32 cellular contexts compared by ENCODE assay signal in the genomic region with DNA sequence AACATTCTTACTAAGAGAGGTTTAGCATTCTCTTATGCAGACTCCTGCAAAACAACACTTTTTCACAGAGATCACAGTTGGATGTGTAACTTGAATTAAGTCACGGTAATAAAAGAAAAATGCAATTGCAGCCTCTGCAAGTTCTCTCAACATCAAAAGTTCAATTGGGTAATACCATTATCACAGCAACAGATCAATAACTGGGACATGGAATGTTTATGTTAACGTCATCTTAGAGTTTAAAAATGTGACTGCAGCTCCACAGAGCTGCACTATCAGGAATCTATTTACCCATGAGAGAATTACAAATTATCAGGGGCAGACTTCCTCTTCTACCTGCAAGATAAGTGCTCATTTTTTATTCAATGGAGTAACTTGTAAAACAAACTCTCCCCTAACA.
"Had no signal": no experiment of that assay in that cellular context is flagged by ENCODE, and none has a peak within 500 bp of the region (broad histone marks: within the 10 kb centered on the region; RNA-seq: fewer than 3 reads in every experiment).

No MANE protein-coding gene starts in this region.

- H3K36me3 ChIP-seq: neutrophil, pancreas, spleen, suprapubic skin, transverse colon, upper lobe of right lung, uterus had no signal

- ATAC-seq: naive thymus-derived CD8-positive, alpha-beta T cell; natural killer cell treated with Interleukin-12 subunit alpha and Interleukin-12 subunit beta and Interleukin-15 and Interleukin-18, amount 100 ng/mL, for 72 hours; pancreas; psoas muscle; right cardiac atrium; sciatic nerve; stimulated activated memory B cell treated with anti-CD40 and anti-IgM and Interleukin-4, amounts not matched to agents 10 μg/mL and 1 μg/mL and 100 μg/mL, for 72 hours; stimulated activated naive CD8-positive, alpha-beta T cell treated with anti-CD3 and anti-CD28 coated beads, Interleukin-15, amount 100 ng/mL, for 72 hours; stimulated activated naive CD8-positive, alpha-beta T cell treated with anti-CD3 and anti-CD28 coated beads, Interleukin-15, Interleukin-2, amounts not matched to agents 100 U/mL and 50 U/mL, for 24 hours; upper lobe of right lung had no signal

- H3K27ac Mint-ChIP-seq: naive thymus-derived CD8-positive, alpha-beta T cell; natural killer cell treated with Interleukin-12 subunit alpha and Interleukin-12 subunit beta and Interleukin-15 and Interleukin-18, amount 100 ng/mL, for 72 hours; nephron progenitor cell; progenitor cell of endocrine pancreas; stimulated activated memory B cell treated with anti-CD40 and anti-IgM and Interleukin-4, amounts not matched to agents 10 μg/mL and 1 μg/mL and 100 μg/mL, for 72 hours; stimulated activated naive CD8-positive, alpha-beta T cell treated with anti-CD3 and anti-CD28 coated beads, Interleukin-15, amount 100 ng/mL, for 72 hours; type B pancreatic cell had no signal

- H3K27me3 ChIP-seq: neutrophil, pancreas, suprapubic skin, testis, tibial artery, transverse colon, upper lobe of right lung, uterus had no signal

- H3K36me3 Mint-ChIP-seq: naive thymus-derived CD8-positive, alpha-beta T cell; natural killer cell treated with Interleukin-12 subunit alpha and Interleukin-12 subunit beta and Interleukin-15 and Interleukin-18, amount 100 ng/mL, for 72 hours; stimulated activated memory B cell treated with anti-CD40 and anti-IgM and Interleukin-4, amounts not matched to agents 10 μg/mL and 1 μg/mL and 100 μg/mL, for 72 hours; type B pancreatic cell had no signal

- H3K27me3 Mint-ChIP-seq: natural killer cell treated with Interleukin-12 subunit alpha and Interleukin-12 subunit beta and Interleukin-15 and Interleukin-18, amount 100 ng/mL, for 72 hours; stimulated activated memory B cell treated with anti-CD40 and anti-IgM and Interleukin-4, amounts not matched to agents 10 μg/mL and 1 μg/mL and 100 μg/mL, for 72 hours; stimulated activated naive CD8-positive, alpha-beta T cell treated with anti-CD3 and anti-CD28 coated beads, Interleukin-15, amount 100 ng/mL, for 72 hours had no signal

- DNase-seq: naive thymus-derived CD8-positive, alpha-beta T cell; nephron progenitor cell; nucleus accumbens; pancreas; posterior cingulate gyrus; psoas muscle; right cardiac atrium; spleen; stimulated activated CD4-positive, alpha-beta T cell treated with anti-CD3 and anti-CD28 coated beads, Interleukin-12 subunit alpha, Interleukin-12 subunit beta, amount 100 ng/mL, for 4 hours; stimulated activated CD4-positive, alpha-beta T cell treated with anti-CD3 and anti-CD28 coated beads, Interleukin-1b, Interleukin-23, amount 100 ng/mL, for 48 hours; stimulated activated CD4-positive, alpha-beta T cell treated with anti-CD3 and anti-CD28 coated beads, Interleukin-4, amount 100 ng/mL, for 1 hour; stimulated activated CD4-positive, alpha-beta T cell treated with anti-CD3 and anti-CD28 coated beads, Interleukin-4, amount 100 ng/mL, for 4 hours; stimulated activated CD8-positive, alpha-beta memory T cell treated with anti-CD3 and anti-CD28 coated beads, Interleukin-4, amount 100 ng/mL, for 48 hours; stimulated activated naive CD4-positive, alpha-beta T cell; stimulated activated naive CD8-positive, alpha-beta T cell treated with anti-CD3 and anti-CD28 coated beads, Interleukin-15, amount 100 ng/mL, for 72 hours; stimulated activated naive CD8-positive, alpha-beta T cell treated with anti-CD3 and anti-CD28 coated beads, Interleukin-15, Interleukin-2, amounts not matched to agents 100 U/mL and 50 U/mL, for 24 hours; substantia nigra; testis; tibial artery; transverse colon; upper lobe of right lung; uterus had no signal

- H3K4me3 Mint-ChIP-seq: naive thymus-derived CD8-positive, alpha-beta T cell; natural killer cell treated with Interleukin-12 subunit alpha and Interleukin-12 subunit beta and Interleukin-15 and Interleukin-18, amount 100 ng/mL, for 72 hours; nephron progenitor cell; neural crest cell; stimulated activated memory B cell treated with anti-CD40 and anti-IgM and Interleukin-4, amounts not matched to agents 10 μg/mL and 1 μg/mL and 100 μg/mL, for 72 hours; stimulated activated naive CD8-positive, alpha-beta T cell treated with anti-CD3 and anti-CD28 coated beads, Interleukin-15, amount 100 ng/mL, for 72 hours; type B pancreatic cell had no signal

- H3K4me2 ChIP-seq: smooth muscle cell had no signal

- H3K9me3 Mint-ChIP-seq: naive thymus-derived CD8-positive, alpha-beta T cell; natural killer cell treated with Interleukin-12 subunit alpha and Interleukin-12 subunit beta and Interleukin-15 and Interleukin-18, amount 100 ng/mL, for 72 hours; nephron progenitor cell; neural crest cell; stimulated activated memory B cell treated with anti-CD40 and anti-IgM and Interleukin-4, amounts not matched to agents 10 μg/mL and 1 μg/mL and 100 μg/mL, for 72 hours; stimulated activated naive CD8-positive, alpha-beta T cell treated with anti-CD3 and anti-CD28 coated beads, Interleukin-15, amount 100 ng/mL, for 72 hours; type B pancreatic cell had no signal

- H3K9me3 ChIP-seq: neutrophil, pancreas, psoas muscle, spleen, suprapubic skin, testis, tibial artery, transverse colon, upper lobe of right lung, uterus had no signal

- H3K27ac ChIP-seq: neutrophil, pancreas, psoas muscle, skin epidermis, spleen, suprapubic skin, testis, tibial artery, transverse colon, upper lobe of right lung, uterus had no signal

- H3K4me3 ChIP-seq: pancreas, psoas muscle, skin epidermis, smooth muscle cell, spleen, suprapubic skin, testis, tibial artery, transverse colon, upper lobe of right lung, uterus had no signal

- H3K4me1 Mint-ChIP-seq: naive thymus-derived CD8-positive, alpha-beta T cell; stimulated activated memory B cell treated with anti-CD40 and anti-IgM and Interleukin-4, amounts not matched to agents 10 μg/mL and 1 μg/mL and 100 μg/mL, for 72 hours; stimulated activated naive CD8-positive, alpha-beta T cell treated with anti-CD3 and anti-CD28 coated beads, Interleukin-15, amount 100 ng/mL, for 72 hours had no signal

- H3K4me1 ChIP-seq: pancreas, psoas muscle had no signal
